Comparison of ENCODE assay signal across 9 cellular contexts in the genomic region with DNA sequence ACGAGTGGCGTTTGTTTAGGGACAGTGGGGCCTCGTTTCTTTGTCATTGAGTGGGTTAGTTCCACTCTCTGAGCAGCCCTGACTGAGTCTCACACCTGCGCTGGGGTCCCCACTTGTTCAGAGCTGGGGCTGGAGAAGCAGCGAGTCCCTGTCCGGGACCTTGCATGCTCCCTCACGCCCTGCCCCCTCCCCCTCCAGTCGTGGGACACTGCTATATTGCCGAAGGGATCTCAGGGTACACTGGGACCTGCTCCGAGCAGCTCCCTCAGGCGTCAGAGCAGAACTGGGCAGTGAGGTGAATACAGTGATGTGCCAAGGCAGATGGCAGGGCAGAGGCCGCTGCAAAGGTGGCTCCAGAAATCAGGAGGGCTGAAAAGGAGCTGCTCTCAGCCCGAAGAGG. TPM values are rescaled to one million over a fixed set of nuclear protein-coding genes. Genes with fewer than 3 reads are reported as not detected.
A peak's percentile ranks its signal among the peaks of the same experiment; 100 is the strongest.
DNase-seq lines count a peak whose midpoint lies in the region; ATAC-seq and TF ChIP-seq lines count a peak whose summit lies in the region.
"Had no signal": no experiment of that assay in that cellular context is flagged by ENCODE, and none has a peak within 500 bp of the region (broad histone marks: within the 10 kb centered on the region; RNA-seq: fewer than 3 reads in every experiment).

No MANE protein-coding gene starts in this region.

- no peak for ATAC-seq in CD4-positive, CD25-positive, alpha-beta regulatory T cell (ENCODE audit: low read depth in 2 of 2)
- peak; percentile 10 for ATAC-seq in GM21381 (IDR thresholded peaks at IDR 0.05; ENCODE audit: unreplicated experiment)

- peak overlapping the region; percentile 74 to 92 (median 82) for H3K4me3 Mint-ChIP-seq in CD4-positive, CD25-positive, alpha-beta regulatory T cell

- H3K27ac ChIP-seq in CD4-positive, CD25-positive, alpha-beta regulatory T cell (ENCODE audit: insufficient read depth, low read length, poor library complexity, severe bottlenecking), result peak overlapping the region; percentile 91
- H3K27ac ChIP-seq in liver (ENCODE audit: low read depth in 1 of 2, low read length in 2 of 2), result peak overlapping the region; percentile 6 to 23

- H3K27me3 Mint-ChIP-seq in CD4-positive, CD25-positive, alpha-beta regulatory T cell, result no peaks in the 10 kb centered on the region

- DNase-seq in CD4-positive, CD25-positive, alpha-beta regulatory T cell, result no peak
- DNase-seq in Jurkat, Clone E6-1 (ENCODE audit: low read depth, low spot score), result no peak
- DNase-seq in NCI-H774 (lab: John Stamatoyannopoulos, UW) (no peak), NCI-H1694 (lab: John Stamatoyannopoulos, UW) (no peak), NCI-H2196 (lab: John Stamatoyannopoulos, UW; ENCODE audit: unreplicated experiment) (no peak), amygdala (lab: John Stamatoyannopoulos, UW) (no peak)

- 83% methylated on average over 13 of the region's 13 CpGs for WGBS in liver

- H3K4me1 Mint-ChIP-seq in CD4-positive, CD25-positive, alpha-beta regulatory T cell, result peaks cover 11 to 99% (median 71%) of the 10 kb centered on the region in 4 donors

- no peaks in the 10 kb centered on the region for H3K27me3 ChIP-seq in CD4-positive, CD25-positive, alpha-beta regulatory T cell (ENCODE audit: control insufficient read depth, insufficient read depth, low read length)
- H3K27me3 ChIP-seq in liver (ENCODE audit: control insufficient read depth in 4 of 4, insufficient read depth in 4 of 4, low read length in 3 of 4), result no peaks in the 10 kb centered on the region
- H3K27me3 ChIP-seq: heart right ventricle had no signal

- H3K9me3 Mint-ChIP-seq in CD4-positive, CD25-positive, alpha-beta regulatory T cell, result peaks cover 0 to 1% (median 0%) of the 10 kb centered on the region in 7 donors

- TF ChIP-seq CTCF in liver (IDR thresholded peaks at IDR 0.05; ENCODE audit: low read depth, low read length, missing input control), result no peak

- no peak overlapping the region for H3K9ac ChIP-seq in liver (ENCODE audit: low read depth in 1 of 2, low read length in 2 of 2)

- peak overlapping the region; percentile 95 to 100 (median 97) for H3K27ac Mint-ChIP-seq in CD4-positive, CD25-positive, alpha-beta regulatory T cell

- peaks cover 96% of the 10 kb centered on the region for H3K4me1 ChIP-seq in CD4-positive, CD25-positive, alpha-beta regulatory T cell (ENCODE audit: control insufficient read depth, insufficient read depth, low read length, poor library complexity, severe bottlenecking)
- peaks cover 27 to 37% (median 31%) of the 10 kb centered on the region in 4 donors for H3K4me1 ChIP-seq in liver (ENCODE audit: control insufficient read depth in 4 of 4, insufficient read depth in 4 of 4, low read length in 3 of 4)

- no peaks in the 10 kb centered on the region for H3K36me3 Mint-ChIP-seq in CD4-positive, CD25-positive, alpha-beta regulatory T cell

- H3K4me3 ChIP-seq in CD4-positive, CD25-positive, alpha-beta regulatory T cell (ENCODE audit: low read depth, low read length), result peak overlapping the region; percentile 39
- H3K4me3 ChIP-seq in Jurkat, Clone E6-1 (ENCODE audit: low read length), result peak overlapping the region; percentile 24
- H3K4me3 ChIP-seq in liver (ENCODE audit: low read depth in 1 of 3, low read length in 3 of 3), result no peak overlapping the region
- H3K4me3 ChIP-seq: heart right ventricle had no signal

- TF ChIP-seq RAD21 in liver (IDR thresholded peaks at IDR 0.05), result no peak

- H3K36me3 ChIP-seq in CD4-positive, CD25-positive, alpha-beta regulatory T cell (ENCODE audit: control insufficient read depth, insufficient read depth, low read length), result no peaks in the 10 kb centered on the region
- no peaks in the 10 kb centered on the region for H3K36me3 ChIP-seq in liver (ENCODE audit: control insufficient read depth in 4 of 4, insufficient read depth in 3 of 4, low read depth in 1 of 4, low read length in 3 of 4)
- H3K36me3 ChIP-seq: heart right ventricle had no signal

- H3K9me3 ChIP-seq in CD4-positive, CD25-positive, alpha-beta regulatory T cell (ENCODE audit: control insufficient read depth in 2 of 2, low read length in 2 of 2), result no peaks in the 10 kb centered on the region
- H3K9me3 ChIP-seq in liver (ENCODE audit: control insufficient read depth in 4 of 4, low read length in 3 of 4), result no peaks in the 10 kb centered on the region
- H3K9me3 ChIP-seq: heart right ventricle had no signal

TF ChIP-seq in liver, 16 proteins besides CTCF, POLR2A, EP300 and RAD21:
- TF ChIP-seq YY1 (IDR thresholded peaks at IDR 0.05), result no peak
- TF ChIP-seq HNF4G (IDR thresholded peaks at IDR 0.05), result no peak
- TF ChIP-seq GABPA (IDR thresholded peaks at IDR 0.05 in 1 of 2, conservative IDR thresholded peaks at IDR 0.05 in 1 of 2), result no peak
- TF ChIP-seq, protein P1, sequence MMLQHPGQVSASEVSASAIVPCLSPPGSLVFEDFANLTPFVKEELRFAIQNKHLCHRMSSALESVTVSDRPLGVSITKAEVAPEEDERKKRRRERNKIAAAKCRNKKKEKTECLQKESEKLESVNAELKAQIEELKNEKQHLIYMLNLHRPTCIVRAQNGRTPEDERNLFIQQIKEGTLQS (IDR thresholded peaks at IDR 0.05), result no peak
- TF ChIP-seq, protein P2, sequence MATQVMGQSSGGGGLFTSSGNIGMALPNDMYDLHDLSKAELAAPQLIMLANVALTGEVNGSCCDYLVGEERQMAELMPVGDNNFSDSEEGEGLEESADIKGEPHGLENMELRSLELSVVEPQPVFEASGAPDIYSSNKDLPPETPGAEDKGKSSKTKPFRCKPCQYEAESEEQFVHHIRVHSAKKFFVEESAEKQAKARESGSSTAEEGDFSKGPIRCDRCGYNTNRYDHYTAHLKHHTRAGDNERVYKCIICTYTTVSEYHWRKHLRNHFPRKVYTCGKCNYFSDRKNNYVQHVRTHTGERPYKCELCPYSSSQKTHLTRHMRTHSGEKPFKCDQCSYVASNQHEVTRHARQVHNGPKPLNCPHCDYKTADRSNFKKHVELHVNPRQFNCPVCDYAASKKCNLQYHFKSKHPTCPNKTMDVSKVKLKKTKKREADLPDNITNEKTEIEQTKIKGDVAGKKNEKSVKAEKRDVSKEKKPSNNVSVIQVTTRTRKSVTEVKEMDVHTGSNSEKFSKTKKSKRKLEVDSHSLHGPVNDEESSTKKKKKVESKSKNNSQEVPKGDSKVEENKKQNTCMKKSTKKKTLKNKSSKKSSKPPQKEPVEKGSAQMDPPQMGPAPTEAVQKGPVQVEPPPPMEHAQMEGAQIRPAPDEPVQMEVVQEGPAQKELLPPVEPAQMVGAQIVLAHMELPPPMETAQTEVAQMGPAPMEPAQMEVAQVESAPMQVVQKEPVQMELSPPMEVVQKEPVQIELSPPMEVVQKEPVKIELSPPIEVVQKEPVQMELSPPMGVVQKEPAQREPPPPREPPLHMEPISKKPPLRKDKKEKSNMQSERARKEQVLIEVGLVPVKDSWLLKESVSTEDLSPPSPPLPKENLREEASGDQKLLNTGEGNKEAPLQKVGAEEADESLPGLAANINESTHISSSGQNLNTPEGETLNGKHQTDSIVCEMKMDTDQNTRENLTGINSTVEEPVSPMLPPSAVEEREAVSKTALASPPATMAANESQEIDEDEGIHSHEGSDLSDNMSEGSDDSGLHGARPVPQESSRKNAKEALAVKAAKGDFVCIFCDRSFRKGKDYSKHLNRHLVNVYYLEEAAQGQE (IDR thresholded peaks at IDR 0.05), result no peak
- TF ChIP-seq, protein P3, sequence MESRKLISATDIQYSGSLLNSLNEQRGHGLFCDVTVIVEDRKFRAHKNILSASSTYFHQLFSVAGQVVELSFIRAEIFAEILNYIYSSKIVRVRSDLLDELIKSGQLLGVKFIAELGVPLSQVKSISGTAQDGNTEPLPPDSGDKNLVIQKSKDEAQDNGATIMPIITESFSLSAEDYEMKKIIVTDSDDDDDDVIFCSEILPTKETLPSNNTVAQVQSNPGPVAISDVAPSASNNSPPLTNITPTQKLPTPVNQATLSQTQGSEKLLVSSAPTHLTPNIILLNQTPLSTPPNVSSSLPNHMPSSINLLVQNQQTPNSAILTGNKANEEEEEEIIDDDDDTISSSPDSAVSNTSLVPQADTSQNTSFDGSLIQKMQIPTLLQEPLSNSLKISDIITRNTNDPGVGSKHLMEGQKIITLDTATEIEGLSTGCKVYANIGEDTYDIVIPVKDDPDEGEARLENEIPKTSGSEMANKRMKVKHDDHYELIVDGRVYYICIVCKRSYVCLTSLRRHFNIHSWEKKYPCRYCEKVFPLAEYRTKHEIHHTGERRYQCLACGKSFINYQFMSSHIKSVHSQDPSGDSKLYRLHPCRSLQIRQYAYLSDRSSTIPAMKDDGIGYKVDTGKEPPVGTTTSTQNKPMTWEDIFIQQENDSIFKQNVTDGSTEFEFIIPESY (IDR thresholded peaks at IDR 0.05), result no peak
- TF ChIP-seq FOXA1 (IDR thresholded peaks at IDR 0.05), result no peak
- TF ChIP-seq HNF4A (conservative IDR thresholded peaks at IDR 0.05), result no peak
- TF ChIP-seq TAF1 (conservative IDR thresholded peaks at IDR 0.05), result no peak
- no peak for TF ChIP-seq NR2F2 (IDR thresholded peaks at IDR 0.05)
- TF ChIP-seq, protein P4, sequence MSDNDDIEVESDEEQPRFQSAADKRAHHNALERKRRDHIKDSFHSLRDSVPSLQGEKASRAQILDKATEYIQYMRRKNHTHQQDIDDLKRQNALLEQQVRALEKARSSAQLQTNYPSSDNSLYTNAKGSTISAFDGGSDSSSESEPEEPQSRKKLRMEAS (IDR thresholded peaks at IDR 0.05), result no peak
- TF ChIP-seq EGR1 (IDR thresholded peaks at IDR 0.05; ENCODE audit: low read depth in 2 of 2), result no peak
- TF ChIP-seq JUND (IDR thresholded peaks at IDR 0.05), result no peak
- no peak for TF ChIP-seq FOXA2 (IDR thresholded peaks at IDR 0.05)
- TF ChIP-seq SP1 (IDR thresholded peaks at IDR 0.05), result no peak
- no peak for TF ChIP-seq RXRA (IDR thresholded peaks at IDR 0.05)
TF ChIP-seq in liver: peak in this region for 0.

RNA-seq across cellular contexts. Expression of a gene that starts 59.9 kb away (rescaled TPM):
- 227 TPM for total RNA-seq in CD4-positive, CD25-positive, alpha-beta regulatory T cell
- polyA plus RNA-seq in CD4-positive, CD25-positive, alpha-beta regulatory T cell, result 10 to 100 TPM; 36.3 to 52.1 (median 47.7) TPM
- 58.9 TPM for polyA plus RNA-seq in Jurkat, Clone E6-1 (2012; ENCODE audit: insufficient read depth, insufficient read length)
- 10 to 100 TPM; 64.6 to 77.1 TPM for total RNA-seq in liver
- polyA plus RNA-seq in liver, result 10 to 100 TPM; 17.4 to 50.5 TPM

Comparison
In these comparisons a context has a peak if more than half of its experiments do, and no peak if none do; other contexts are left out.
1. H3K4me3 ChIP-seq: peak in CD4-positive, CD25-positive, alpha-beta regulatory T cell (single experiment) and Jurkat, Clone E6-1 (single experiment); none in liver (0 of 3).